In genomic region chr6:26401987-26402658, GRCh38 we compare ENCODE assay signal across 8 cellular contexts. TPM values are rescaled to one million over a fixed set of nuclear protein-coding genes. Genes with fewer than 3 reads are reported as not detected.
DNase-seq lines count a peak whose midpoint lies in the region; ATAC-seq, FAIRE-seq and TF ChIP-seq lines count a peak whose summit lies in the region.

Gene BTN3A1 (plus strand): TSS chr6:26402275. CDS start chr6:26405564, 3,289 bp downstream.

- peak; percentile 88 for ATAC-seq in GM18868 (IDR thresholded peaks at IDR 0.05; ENCODE audit: unreplicated experiment)
- peak; percentile 76 for ATAC-seq in HG03097 (IDR thresholded peaks at IDR 0.05; ENCODE audit: low FRiP score, unreplicated experiment)

- dilution Hi-C loops in keratinocyte (cut with MboI; ENCODE audit: extremely low pct_ligation_motif_present, low sequenced_read_pairs): no loop called here

- peak within 1 kb of the TSS; percentile 66 for H3K4me2 ChIP-seq in keratinocyte (ENCODE audit: control insufficient read depth, extremely low read depth, insufficient read depth, low read depth, low read length)

- TF ChIP-seq CTCF in AG04449 (IDR thresholded peaks at IDR 0.05; ENCODE audit: insufficient read depth, low read length, missing control alignments): no peak
- TF ChIP-seq CTCF in keratinocyte (optimal IDR thresholded peaks at IDR 0.05 in 1 of 3, IDR thresholded peaks at IDR 0.05 in 1 of 3, conservative IDR thresholded peaks at IDR 0.05 in 1 of 3; ENCODE audit: extremely low read depth in 1 of 3, insufficient read depth in 2 of 3, low read length in 3 of 3): no peak

- no peaks in the 10 kb centered on the region for H3K79me2 ChIP-seq in keratinocyte (ENCODE audit: control insufficient read depth, insufficient read depth, low read length)

- peak; percentile 39 for FAIRE-seq in keratinocyte (lab: Jason Lieb, UNC)

- no peaks in the 10 kb centered on the region for H3K36me3 ChIP-seq in keratinocyte (ENCODE audit: control insufficient read depth in 2 of 2, extremely low read depth in 1 of 2, insufficient read depth in 2 of 2, low read length in 2 of 2)

- H3K9me1 ChIP-seq in keratinocyte (ENCODE audit: control insufficient read depth, extremely low read depth, insufficient read depth, low read length): no peaks in the 10 kb centered on the region

- H2AFZ ChIP-seq in keratinocyte (ENCODE audit: control insufficient read depth, low read length): peak within 1 kb of the TSS; percentile 97

- H3K27ac ChIP-seq in keratinocyte (ENCODE audit: control insufficient read depth, insufficient read depth, low read length): peak within 1 kb of the TSS; percentile 83

- H3K27me3 ChIP-seq in keratinocyte (ENCODE audit: control insufficient read depth, extremely low read depth, insufficient read depth, low read length): no peaks in the 10 kb centered on the region

- POLR2A ChIA-PET in AG04449 (lab: Yijun Ruan, JAX): no interaction called here

- H4K20me1 ChIP-seq in keratinocyte (ENCODE audit: control insufficient read depth, extremely low read depth, insufficient read depth, low read length): no peaks in the 10 kb centered on the region

- H3K4me3 ChIP-seq in AG04449 (ENCODE audit: low read depth, low read length) (peak within 1 kb of the TSS; percentile 71), keratinocyte (ENCODE audit: control insufficient read depth in 2 of 3, extremely low read depth in 1 of 3, insufficient read depth in 2 of 3, low read depth in 1 of 3, low read length in 3 of 3) (peak within 1 kb of the TSS; percentile 48 to 91 (median 89))

- peak within 1 kb of the TSS; percentile 88 for H3K9ac ChIP-seq in keratinocyte (ENCODE audit: control insufficient read depth, extremely low read depth, insufficient read depth, low read length)

- no peaks in the 10 kb centered on the region for H3K4me1 ChIP-seq in keratinocyte (ENCODE audit: control insufficient read depth, extremely low read depth, insufficient read depth, low read length)

- no peaks in the 10 kb centered on the region for H3K9me3 ChIP-seq in keratinocyte (ENCODE audit: control insufficient read depth, low read depth, low read length)

- no peak for DNase-seq in AG04449 (ENCODE audit: low read depth, low spot score)
- peak; percentile 52 for DNase-seq in NCI-H226
- peak; percentile 39 for DNase-seq in activated CD4-positive, CD25-positive, alpha-beta regulatory T cell treated with anti-CD3 and anti-CD28 coated beads, Interleukin-2, amount 50 U/mL, for 16 hours (ENCODE audit: low read depth, low spot score)
- peak; percentile 77 for DNase-seq in cerebellum (ENCODE audit: low spot score)
- no peak for DNase-seq in keratinocyte (ENCODE audit: low read depth, low spot score)
- peak; percentile 16 to 35 for DNase-seq in stimulated activated CD4-positive, alpha-beta T cell treated with anti-CD3 and anti-CD28 coated beads, Interleukin-15, amount 100 ng/mL, for 1 hour (ENCODE audit: low read depth in 1 of 2, low spot score in 1 of 2)

- CTCF ChIA-PET in AG04449 (lab: Yijun Ruan, JAX): no interaction called here

RNA-seq across cellular contexts. Expression of gene BTN3A1, which starts in this region (rescaled TPM):
- 15.5 TPM for total RNA-seq in cerebellum
- polyA plus RNA-seq in keratinocyte: 6.1 to 8.6 TPM (median 6.9 TPM) in 3 replicates
- polyA plus RNA-seq in keratinocyte (2011; ENCODE audit: low read depth): 1.4 TPM
- polyA plus RNA-seq in keratinocyte (2011; cell fraction: cytosol; rRNA removed): 3.1 and 4.1 TPM in 2 replicates
- polyA plus RNA-seq in keratinocyte (2011; cell fraction: nucleus; rRNA removed): 16.3 and 18.0 TPM in 2 replicates
- 1.8 and 3.2 TPM in 2 replicates for polyA plus RNA-seq in keratinocyte (2012; ENCODE audit: low replicate concordance)
- polyA minus RNA-seq in keratinocyte: 7.7 to 11.6 TPM (median 10.9 TPM) in 3 replicates
- 3.5 TPM for polyA minus RNA-seq in keratinocyte (2011; cell fraction: cytosol; rRNA and poly(A)+ RNA removed)
- 4.5 and 11.0 TPM in 2 replicates for polyA minus RNA-seq in keratinocyte (2011; cell fraction: nucleus; rRNA and poly(A)+ RNA removed)

Comparison
In these comparisons a context has a peak if more than half of its experiments do, and no peak if none do; other contexts are left out.
1. DNase-seq: peak in NCI-H226 (single experiment), activated CD4-positive, CD25-positive, alpha-beta regulatory T cell treated with anti-CD3 and anti-CD28 coated beads, Interleukin-2, amount 50 U/mL, for 16 hours (single experiment), cerebellum (single experiment) and stimulated activated CD4-positive, alpha-beta T cell treated with anti-CD3 and anti-CD28 coated beads, Interleukin-15, amount 100 ng/mL, for 1 hour (2 of 2); none in AG04449 (single experiment) and keratinocyte (single experiment).